In the genomic region with DNA sequence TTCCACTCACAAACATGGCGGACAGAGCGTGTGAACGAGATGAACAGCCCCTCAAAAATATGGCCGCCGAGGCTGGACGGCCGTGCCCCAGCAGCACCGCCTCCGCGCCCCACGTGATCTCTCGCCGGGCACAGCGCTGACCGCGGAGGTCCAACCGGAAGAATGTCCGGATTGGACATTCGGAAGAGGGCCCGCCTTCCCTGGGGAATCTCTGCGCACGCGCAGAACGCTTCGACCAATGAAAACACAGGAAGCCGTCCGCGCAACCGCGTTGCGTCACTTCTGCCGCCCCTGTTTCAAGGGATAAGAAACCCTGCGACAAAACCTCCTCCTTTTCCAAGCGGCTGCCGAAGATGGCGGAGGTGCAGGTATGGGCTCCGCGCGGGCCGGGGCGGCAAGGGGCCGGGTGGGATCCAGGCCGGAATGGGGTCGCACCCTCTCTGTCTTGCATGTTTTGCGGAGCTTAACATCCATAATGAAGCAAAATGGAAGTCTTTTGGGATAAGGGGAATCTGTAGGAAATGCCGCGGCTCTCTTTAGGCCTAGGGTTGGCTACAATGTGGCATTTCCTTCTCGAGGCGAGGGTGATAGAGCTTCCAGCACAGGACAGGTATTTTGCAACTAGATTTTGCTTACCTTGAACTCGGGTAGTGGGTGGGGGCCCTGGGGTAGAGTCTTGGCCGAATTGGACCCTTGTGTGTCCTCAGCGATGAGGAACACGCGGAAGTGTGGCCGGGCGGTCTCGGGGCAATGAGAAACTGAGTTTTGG, we compare ENCODE assay signal across 8 cellular contexts. TPM values are rescaled to one million over a fixed set of nuclear protein-coding genes. Genes with fewer than 3 reads are reported as not detected.
A peak's percentile ranks its signal among the peaks of the same experiment; 100 is the strongest.
DNase-seq lines count a peak whose midpoint lies in the region; ATAC-seq and TF ChIP-seq lines count a peak whose summit lies in the region.

TSS of gene RPL13A (plus strand) at position 332 of the 769 bp plus-strand sequence. CDS start at position 354, 22 bp downstream.

- DNase-seq in ACHN (peak; percentile 97), NCI-H2227 (lab: John Stamatoyannopoulos, UW; ENCODE audit: unreplicated experiment) (peak; percentile 99), WERI-Rb-1 (peak; percentile 99), mammary epithelial cell (peak; percentile 98)

- H3K4me1 ChIP-seq in mammary epithelial cell (ENCODE audit: insufficient read depth, low read length) (peaks cover 11% of the 10 kb centered on the region), iPS-20b (ENCODE audit: insufficient read depth, low read length) (peaks cover 5% of the 10 kb centered on the region)

- H3K9me3 ChIP-seq in WERI-Rb-1 (ENCODE audit: severe bottlenecking) = peaks cover 2% of the 10 kb centered on the region
- no peaks in the 10 kb centered on the region for H3K9me3 ChIP-seq in mammary epithelial cell (replicated peaks; ENCODE audit: insufficient read depth, low read length)
- H3K9me3 ChIP-seq in iPS-20b (ENCODE audit: insufficient read depth, low read depth, low read length) = no peaks in the 10 kb centered on the region

- peak within 1 kb of the TSS; percentile 85 for H2AFZ ChIP-seq in mammary epithelial cell (ENCODE audit: low read depth, low read length)

- no peak for TF ChIP-seq CTCF in WERI-Rb-1 (IDR thresholded peaks at IDR 0.05; ENCODE audit: low read depth, low read length)
- TF ChIP-seq CTCF in mammary epithelial cell (conservative IDR thresholded peaks at IDR 0.05 in 1 of 2, IDR thresholded peaks at IDR 0.05 in 1 of 2; ENCODE audit: extremely low read depth in 1 of 2, insufficient read depth in 1 of 2, low read depth in 1 of 2, low read length in 2 of 2) = no peak

- H3K36me3 ChIP-seq in WERI-Rb-1 = peaks cover 50% of the 10 kb centered on the region
- peaks cover 30% of the 10 kb centered on the region for H3K36me3 ChIP-seq in mammary epithelial cell (ENCODE audit: insufficient read depth, low read length)
- H3K36me3 ChIP-seq in iPS-20b (ENCODE audit: insufficient read depth, low read depth, low read length) = peaks cover 49% of the 10 kb centered on the region

- intact Hi-C loops in mammary epithelial cell (cut with micrococcal nuclease) = loop anchor here (1.0 kb wide), 1 partner anchor 9 kb away; the partner anchor contains the start of gene RPS11

- H3K9ac ChIP-seq in mammary epithelial cell (ENCODE audit: insufficient read depth, low read length) (peak within 1 kb of the TSS; percentile 100), iPS-20b (ENCODE audit: low read depth, low read length) (peak within 1 kb of the TSS; percentile 100)

- in situ Hi-C loops in ACHN (cut with HindIII; ENCODE audit: low pct_ligation_motif_present, low pct_unique_long_range_greater_than_20kb, low sequenced_read_pairs) (no loop called here), mammary epithelial cell (cut with MboI; ENCODE audit: low sequenced_read_pairs in 2 of 2) (no loop called here)

- H3K4me2 ChIP-seq in mammary epithelial cell (ENCODE audit: insufficient read depth, low read depth, low read length) = peak within 1 kb of the TSS; percentile 82

- ATAC-seq in GM18873 (IDR thresholded peaks at IDR 0.05; ENCODE audit: low FRiP score, unreplicated experiment) (peak; percentile 84), HG03139 (IDR thresholded peaks at IDR 0.05; ENCODE audit: unreplicated experiment) (peak; percentile 88)

- H3K79me2 ChIP-seq in mammary epithelial cell (ENCODE audit: insufficient read depth, low read length) = peaks cover 41% of the 10 kb centered on the region

- peak within 1 kb of the TSS; percentile 100 for H3K4me3 ChIP-seq in WERI-Rb-1 (ENCODE audit: low read depth, low read length)
- peak within 1 kb of the TSS; percentile 77 to 99 (median 99) for H3K4me3 ChIP-seq in mammary epithelial cell (replicated peaks in 1 of 3; ENCODE audit: insufficient read depth in 1 of 3, low read depth in 2 of 3, low read length in 3 of 3)
- H3K4me3 ChIP-seq in iPS-20b (ENCODE audit: low read length) = peak within 1 kb of the TSS; percentile 94
- peak within 1 kb of the TSS; percentile 59 to 98 (median 92) for H3K4me3 ChIP-seq in skin epidermis

- peak within 1 kb of the TSS; percentile 97 for H3K27ac ChIP-seq in WERI-Rb-1
- H3K27ac ChIP-seq in mammary epithelial cell (ENCODE audit: insufficient read depth, low read depth, low read length) = peak within 1 kb of the TSS; percentile 96
- H3K27ac ChIP-seq in iPS-20b (ENCODE audit: low read length) = peak within 1 kb of the TSS; percentile 98
- H3K27ac ChIP-seq in skin epidermis = peak within 1 kb of the TSS; percentile 57 to 97 (median 93)

- peaks cover 2% of the 10 kb centered on the region for H4K20me1 ChIP-seq in mammary epithelial cell (ENCODE audit: insufficient read depth, low read length)

- dilution Hi-C loops in mammary epithelial cell (cut with HindIII; ENCODE audit: low sequenced_read_pairs) = no loop called here

- CTCF ChIA-PET in mammary epithelial cell (lab: Charles Lee; ENCODE audit: low non-redundant PET) = no interaction called here

- 3% methylated on average over 21 of the region's 57 CpGs for WGBS in mammary epithelial cell (ENCODE audit: low coverage, missing lambda C conversion rate)

- TSS peak; percentile 65 for BruUV-seq in mammary epithelial cell (replicated peaks; lab: Mats Ljungman, UMichigan)

- no peaks in the 10 kb centered on the region for H3K27me3 ChIP-seq in WERI-Rb-1 (ENCODE audit: insufficient read depth, low read depth, severe bottlenecking)
- H3K27me3 ChIP-seq in mammary epithelial cell (ENCODE audit: insufficient read depth, low read length) = no peaks in the 10 kb centered on the region
- H3K27me3 ChIP-seq in iPS-20b (ENCODE audit: insufficient read depth, low read length) = no peaks in the 10 kb centered on the region

RNA-seq across cellular contexts. Expression of gene RPL13A, which starts in this region (rescaled TPM):
- 1,000 to 10,000 TPM; 1,880 to 1,955 TPM for total RNA-seq in mammary epithelial cell
- 2,187 TPM for polyA plus RNA-seq in mammary epithelial cell
- polyA minus RNA-seq in mammary epithelial cell = 2,358 TPM

Comparison
In these comparisons a context has a peak if more than half of its experiments do, and no peak if none do; other contexts are left out.
1. Peak in every context shown above with its lines: DNase-seq, ATAC-seq, H3K4me3 ChIP-seq and H3K27ac ChIP-seq.